ENCODE assay signal across 11 cellular contexts in the genomic region with DNA sequence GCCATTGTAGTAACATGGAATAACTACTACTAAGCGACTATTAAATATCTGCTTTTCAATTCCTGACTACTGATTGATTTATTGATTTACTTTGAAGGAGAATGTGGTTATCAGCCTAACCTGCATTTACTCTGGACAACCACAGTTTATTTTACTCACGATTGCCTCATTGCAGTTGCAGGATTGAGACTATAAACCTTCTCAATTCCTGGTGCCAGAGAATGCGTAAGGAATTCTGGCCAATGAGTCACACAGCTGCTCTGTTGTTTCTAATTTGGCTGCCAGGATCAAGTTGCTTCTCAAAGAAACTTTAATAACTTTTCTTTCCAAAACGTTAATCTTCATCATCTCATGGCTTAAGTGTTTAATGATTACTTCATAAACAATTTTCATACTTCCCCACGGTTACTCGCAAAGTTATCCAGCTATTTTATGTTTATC. TPM values are rescaled to one million over a fixed set of nuclear protein-coding genes. Genes with fewer than 3 reads are reported as not detected.
DNase-seq lines count a peak whose midpoint lies in the region; ATAC-seq and TF ChIP-seq lines count a peak whose summit lies in the region.
"Had no signal": no experiment of that assay in that cellular context is flagged by ENCODE, and none has a peak within 500 bp of the region (broad histone marks: within the 10 kb centered on the region; RNA-seq: fewer than 3 reads in every experiment).

No MANE protein-coding gene starts in this region.

- H3K4me3 ChIP-seq in AG10803 (ENCODE audit: low read length) = no peak overlapping the region
- no peak overlapping the region for H3K4me3 ChIP-seq in neuronal stem cell (ENCODE audit: low read length in 2 of 2)
- H3K4me3 ChIP-seq in effector memory CD4-positive, alpha-beta T cell (ENCODE audit: insufficient read depth, low read depth, low read length, poor library complexity, severe bottlenecking) = no peak overlapping the region
- no peak overlapping the region for H3K4me3 ChIP-seq in esophagus squamous epithelium

- H4K91ac ChIP-seq in neuronal stem cell (ENCODE audit: low read depth, low read length, poor library complexity) = no peak overlapping the region

- H3K9me3 ChIP-seq in neuronal stem cell (replicated peaks in 1 of 2; ENCODE audit: control insufficient read depth in 2 of 2, insufficient read depth in 1 of 2, low read depth in 1 of 2, low read length in 2 of 2) = peaks cover 9 to 21% of the 10 kb centered on the region in 2 donors
- H3K9me3 ChIP-seq in effector memory CD4-positive, alpha-beta T cell (ENCODE audit: control insufficient read depth, low read length) = no peaks in the 10 kb centered on the region
- no peaks in the 10 kb centered on the region for H3K9me3 ChIP-seq in esophagus squamous epithelium

- H3K4me2 ChIP-seq in neuronal stem cell (ENCODE audit: insufficient read depth, low read length, poor library complexity, severe bottlenecking) = no peak overlapping the region

- peaks cover 0 to 6% of the 10 kb centered on the region in 2 donors for H3K36me3 ChIP-seq in neuronal stem cell (replicated peaks in 1 of 2; ENCODE audit: control insufficient read depth in 2 of 2, insufficient read depth in 2 of 2, low read length in 2 of 2)
- no peaks in the 10 kb centered on the region for H3K36me3 ChIP-seq in effector memory CD4-positive, alpha-beta T cell (ENCODE audit: control insufficient read depth, insufficient read depth, low read length)
- no peaks in the 10 kb centered on the region for H3K36me3 ChIP-seq in esophagus squamous epithelium

- H2AK5ac ChIP-seq in neuronal stem cell (ENCODE audit: low read depth, low read length) = no peak overlapping the region

- H3K4ac ChIP-seq in neuronal stem cell (ENCODE audit: low read length) = no peak overlapping the region

- no peak overlapping the region for H2BK15ac ChIP-seq in neuronal stem cell (ENCODE audit: low read length)

- DNase-seq in AG10803 (ENCODE audit: low read depth) (peak; percentile 65), NCI-H226 (peak; percentile 74), fibroblast of gingiva (ENCODE audit: low read depth) (peak; percentile 89), neuronal stem cell (ENCODE audit: low spot score) (no peak), NCI-H187 treated with DMSO at 0.1 percent for 48 hours (lab: John Stamatoyannopoulos, UW) (no peak), esophagus squamous epithelium (lab: John Stamatoyannopoulos, UW) (no peak)
- DNase-seq in effector memory CD4-positive, alpha-beta T cell = no peak
- DNase-seq: activated effector memory CD4-positive, alpha-beta T cell treated with Interleukin-2 at 50 U/mL for 16 hours; NCI-H2081 treated with DMSO at 0.1 percent for 48 hours; substantia nigra had no signal

- no peak overlapping the region for H4K8ac ChIP-seq in neuronal stem cell (ENCODE audit: low read depth, low read length)

- H2BK120ac ChIP-seq in neuronal stem cell (ENCODE audit: low read depth, low read length) = no peak overlapping the region

- intact Hi-C loops in esophagus squamous epithelium (cut with DNase I) = no loop called here

- peak overlapping the region; percentile 9 for H2AFZ ChIP-seq in neuronal stem cell (ENCODE audit: low read length)

- peak overlapping the region; percentile 27 for H3K27ac ChIP-seq in neuronal stem cell (replicated peaks; ENCODE audit: low read length)
- no peak overlapping the region for H3K27ac ChIP-seq in effector memory CD4-positive, alpha-beta T cell (ENCODE audit: insufficient read depth, low read length, poor library complexity, severe bottlenecking)
- peak overlapping the region in 2 of 4 donors; percentile 51 to 54 for H3K27ac ChIP-seq in esophagus squamous epithelium

- H3K4me1 ChIP-seq in neuronal stem cell (ENCODE audit: control insufficient read depth in 2 of 2, insufficient read depth in 1 of 2, low read depth in 1 of 2, low read length in 2 of 2) = peaks cover 0 to 19% of the 10 kb centered on the region in 2 donors
- H3K4me1 ChIP-seq in effector memory CD4-positive, alpha-beta T cell (ENCODE audit: control insufficient read depth, insufficient read depth, low read length, poor library complexity, severe bottlenecking) = no peaks in the 10 kb centered on the region
- peaks cover 3 to 26% (median 4%) of the 10 kb centered on the region in 3 donors for H3K4me1 ChIP-seq in esophagus squamous epithelium

- ATAC-seq in GM18873 (IDR thresholded peaks at IDR 0.05; ENCODE audit: low FRiP score, unreplicated experiment) = no peak

- no peak overlapping the region for H3K9ac ChIP-seq in neuronal stem cell (ENCODE audit: low read depth, low read length, poor library complexity)

- H3K79me1 ChIP-seq in neuronal stem cell (ENCODE audit: low read depth, low read length) = no peaks in the 10 kb centered on the region

- no peaks in the 10 kb centered on the region for H3K27me3 ChIP-seq in neuronal stem cell (ENCODE audit: control insufficient read depth in 3 of 3, insufficient read depth in 3 of 3, low read depth in 1 of 3, low read length in 3 of 3)
- no peaks in the 10 kb centered on the region for H3K27me3 ChIP-seq in effector memory CD4-positive, alpha-beta T cell (replicated peaks; ENCODE audit: control insufficient read depth, insufficient read depth, low read length, poor library complexity, severe bottlenecking)
- H3K27me3 ChIP-seq in esophagus squamous epithelium = peaks cover 0 to 11% (median 0%) of the 10 kb centered on the region in 4 donors

- no peak for TF ChIP-seq POLR2A in esophagus squamous epithelium (IDR thresholded peaks at IDR 0.05)

- no peak overlapping the region for H2BK12ac ChIP-seq in neuronal stem cell (ENCODE audit: low read length)

- H2BK5ac ChIP-seq in neuronal stem cell (ENCODE audit: low read length) = no peak overlapping the region

- no peak overlapping the region for H3K23ac ChIP-seq in neuronal stem cell (ENCODE audit: low read depth, low read length, poor library complexity)

- 100% methylated on average over 2 of the region's 6 CpGs; no CpG with 5 or more reads in 1 of the 2 donors for WGBS in neuronal stem cell (ENCODE audit: extremely low coverage in 2 of 2, insufficient read length in 2 of 2, insufficient replicate concordance in 1 of 2), 2 donors
- WGBS in esophagus squamous epithelium, 2 donors = 20 to 22% methylated on average over 6 of the region's 6 CpGs

- H3K18ac ChIP-seq in neuronal stem cell (ENCODE audit: low read length) = no peak overlapping the region

- H3K14ac ChIP-seq in neuronal stem cell (ENCODE audit: low read length) = no peak overlapping the region

- TF ChIP-seq CTCF in AG10803 (conservative IDR thresholded peaks at IDR 0.05; ENCODE audit: low read length) (no peak), esophagus squamous epithelium (IDR thresholded peaks at IDR 0.05) (peak in 2 of 6 experiments; percentile 26 to 31)

RNA-seq across cellular contexts. Expression of a gene that starts 13.1 kb away (rescaled TPM):
- 4.6 TPM for polyA plus RNA-seq in neuronal stem cell (2013, experiment 1 of 2)
- polyA plus RNA-seq in neuronal stem cell (2013, experiment 2 of 2) = 4.5 TPM
- 10 to 100 TPM in 3 of 4 donors, 1 to 10 TPM in 1; 2.5 to 31.9 (median 14.7) TPM for total RNA-seq in esophagus squamous epithelium

Comparison
In these comparisons a context has a peak if more than half of its experiments do, and no peak if none do; other contexts are left out.
1. DNase-seq: peak in AG10803 (single experiment), NCI-H226 (single experiment) and fibroblast of gingiva (single experiment); none in neuronal stem cell (single experiment), effector memory CD4-positive, alpha-beta T cell (0 of 3), NCI-H187 treated with DMSO at 0.1 percent for 48 hours (single experiment) and esophagus squamous epithelium (single experiment).